Comparison of ENCODE assay signal across 1 cellular context in genomic region chr6:7542065-7542877, GRCh38.
TF ChIP-seq lines count a peak whose summit lies in the region.

No MANE protein-coding gene starts in this region.

TF ChIP-seq in HepG2, 621 proteins besides CTCF, POLR2A, EP300 and RAD21 (continued from another document and continues in another):
- TF ChIP-seq ZNF343 (CRISPR knock-in tag; IDR thresholded peaks at IDR 0.05) (no peak), FOXP4 (CRISPR knock-in tag; IDR thresholded peaks at IDR 0.05) (no peak), ARID4A (CRISPR knock-in tag; IDR thresholded peaks at IDR 0.05; ENCODE audit: borderline replicate concordance) (no peak), ZNF720 (CRISPR knock-in tag; IDR thresholded peaks at IDR 0.05) (no peak), MED13 (CRISPR knock-in tag; IDR thresholded peaks at IDR 0.05) (no peak), RBAK (CRISPR knock-in tag; IDR thresholded peaks at IDR 0.05) (no peak), BORCS8-MEF2B (CRISPR knock-in tag; IDR thresholded peaks at IDR 0.05) (no peak; the same call in 1 of the 2 replicates), ZNF564 (CRISPR knock-in tag; IDR thresholded peaks at IDR 0.05) (peak; percentile 9; the same call in 1 of the 2 replicates), IRF1 (CRISPR knock-in tag; IDR thresholded peaks at IDR 0.05; ENCODE audit: low read depth) (no peak), SIX1 (CRISPR knock-in tag; IDR thresholded peaks at IDR 0.05; ENCODE audit: borderline replicate concordance) (no peak), XRCC5 (optimal IDR thresholded peaks at IDR 0.05; ENCODE audit: low read length) (no peak), GFI1 (CRISPR knock-in tag; IDR thresholded peaks at IDR 0.05; ENCODE audit: borderline replicate concordance) (0 out of 2 replicates have a peak, but pooled peaks have one; percentile 40), ZNF326 (CRISPR knock-in tag; IDR thresholded peaks at IDR 0.05; ENCODE audit: borderline replicate concordance) (no peak), MNT (IDR thresholded peaks at IDR 0.05) (no peak), ZNF577 (CRISPR knock-in tag; IDR thresholded peaks at IDR 0.05; ENCODE audit: borderline replicate concordance, low read depth) (no peak), NCOA5 (CRISPR knock-in tag; IDR thresholded peaks at IDR 0.05) (no peak), HOMEZ (CRISPR knock-in tag; IDR thresholded peaks at IDR 0.05; ENCODE audit: low read depth) (no peak), ZBTB34 (CRISPR knock-in tag; IDR thresholded peaks at IDR 0.05) (no peak), JDP2 (CRISPR knock-in tag; IDR thresholded peaks at IDR 0.05; ENCODE audit: borderline replicate concordance) (no peak), SOX13 (IDR thresholded peaks at IDR 0.05) (no peak), SOX13 (CRISPR knock-in tag; conservative IDR thresholded peaks at IDR 0.05 in 1 of 2, IDR thresholded peaks at IDR 0.05 in 1 of 2) (0 out of 4 replicates have a peak, but pooled peaks of 1 of the 2 experiments have one; percentile 11), REST (IDR thresholded peaks at IDR 0.05; ENCODE audit: borderline replicate concordance in 1 of 2, low read depth in 1 of 2, low read length in 2 of 2) (no peak; a peak in 1 of 4 replicates), ZNF33B (CRISPR knock-in tag; IDR thresholded peaks at IDR 0.05) (no peak), CSRNP1 (CRISPR knock-in tag; IDR thresholded peaks at IDR 0.05) (no peak), ZNF7 (CRISPR knock-in tag; IDR thresholded peaks at IDR 0.05) (no peak), KMT2B (CRISPR knock-in tag; IDR thresholded peaks at IDR 0.05) (no peak), TRIM22 (IDR thresholded peaks at IDR 0.05) (no peak), ATF4 (CRISPR knock-in tag; IDR thresholded peaks at IDR 0.05) (peak in 1 of 2 experiments; percentile 35; a peak in 1 of 4 replicates), ATF5 (CRISPR knock-in tag; IDR thresholded peaks at IDR 0.05; ENCODE audit: low read depth) (no peak), ZXDC (CRISPR knock-in tag; IDR thresholded peaks at IDR 0.05) (no peak), ZNF556 (CRISPR knock-in tag; IDR thresholded peaks at IDR 0.05; ENCODE audit: borderline replicate concordance) (no peak), RCOR2 (CRISPR knock-in tag; IDR thresholded peaks at IDR 0.05) (no peak)
